23 cellular contexts compared by ENCODE assay signal in the genomic region with DNA sequence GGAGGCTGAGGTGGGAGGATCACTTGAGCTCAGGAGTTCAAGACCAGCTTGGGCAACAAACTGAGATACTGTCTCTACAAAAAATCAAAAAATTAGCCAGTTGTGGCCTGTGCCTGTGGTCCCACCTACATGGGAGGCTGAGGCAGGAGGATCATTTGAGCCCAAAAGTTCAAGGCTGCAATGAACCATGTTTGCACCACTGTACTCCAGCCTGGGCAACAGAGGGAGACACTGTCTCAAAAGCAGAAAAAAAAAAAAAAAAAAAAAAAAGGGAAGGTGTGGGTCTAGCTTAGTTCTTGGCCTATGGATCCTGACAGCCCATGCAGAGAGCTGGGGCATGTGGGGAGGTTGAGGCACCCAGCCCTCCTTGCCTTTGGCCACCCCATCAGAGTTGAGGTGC. TPM values are rescaled to one million over a fixed set of nuclear protein-coding genes. Genes with fewer than 3 reads are reported as not detected.
"Had no signal": no experiment of that assay in that cellular context is flagged by ENCODE, and none has a peak within 500 bp of the region (broad histone marks: within the 10 kb centered on the region; RNA-seq: fewer than 3 reads in every experiment).

No MANE protein-coding gene starts in this region.

- H3K9me3 Mint-ChIP-seq: natural killer cell; stimulated activated memory B cell treated with anti-CD40 and anti-IgM and Interleukin-4, amounts not matched to agents 10 μg/mL and 1 μg/mL and 100 μg/mL, for 72 hours; type B pancreatic cell had no signal

- H3K4me3 Mint-ChIP-seq: natural killer cell; stimulated activated memory B cell treated with anti-CD40 and anti-IgM and Interleukin-4, amounts not matched to agents 10 μg/mL and 1 μg/mL and 100 μg/mL, for 72 hours; type B pancreatic cell had no signal

- ATAC-seq: left lung; lower lobe of right lung; natural killer cell; pancreas; stimulated activated memory B cell treated with anti-CD40 and anti-IgM and Interleukin-4, amounts not matched to agents 10 μg/mL and 1 μg/mL and 100 μg/mL, for 72 hours; stimulated activated naive CD8-positive, alpha-beta T cell treated with anti-CD3 and anti-CD28 coated beads, Interleukin-15, Interleukin-2, amounts not matched to agents 100 U/mL and 50 U/mL, for 24 hours had no signal

- FAIRE-seq: endometrium, kidney, pancreas had no signal

- H3K9me3 ChIP-seq: esophagus squamous epithelium, left lung, lower lobe of right lung, pancreas, spleen, testis, tibial artery had no signal

- H3K36me3 Mint-ChIP-seq: natural killer cell; stimulated activated memory B cell treated with anti-CD40 and anti-IgM and Interleukin-4, amounts not matched to agents 10 μg/mL and 1 μg/mL and 100 μg/mL, for 72 hours; type B pancreatic cell had no signal

- H3K36me3 ChIP-seq: esophagus squamous epithelium, left lung, lower lobe of right lung, pancreas, spleen had no signal

- H3K27me3 Mint-ChIP-seq: type B pancreatic cell had no signal

- H3K4me1 ChIP-seq: esophagus squamous epithelium, left lung, lower lobe of right lung, pancreas, testis, tibial artery had no signal

- DNase-seq: dermis blood vessel endothelial cell; effector memory CD4-positive, alpha-beta T cell; erythroblast; esophagus squamous epithelium; foreskin melanocyte; kidney; left lung; lower lobe of right lung; natural killer cell; occipital lobe; pancreas; spleen; stimulated activated CD4-positive, alpha-beta T cell treated with anti-CD3 and anti-CD28 coated beads, Interleukin-4, amount 100 ng/mL, for 4 hours; stimulated activated naive CD8-positive, alpha-beta T cell treated with anti-CD3 and anti-CD28 coated beads, Interleukin-15, Interleukin-2, amounts not matched to agents 100 U/mL and 50 U/mL, for 24 hours; substantia nigra; testis; tibial artery had no signal

- H3K79me2 ChIP-seq: hepatocyte had no signal

- H3K27ac Mint-ChIP-seq: natural killer cell; stimulated activated memory B cell treated with anti-CD40 and anti-IgM and Interleukin-4, amounts not matched to agents 10 μg/mL and 1 μg/mL and 100 μg/mL, for 72 hours; type B pancreatic cell had no signal

- H3K4me3 ChIP-seq: coronary artery, esophagus squamous epithelium, hepatocyte, left lung, lower lobe of right lung, pancreas, skin epidermis, spleen, testis, tibial artery had no signal

- H3K4me1 Mint-ChIP-seq: natural killer cell had no signal

- H3K27ac ChIP-seq: coronary artery, esophagus squamous epithelium, hepatocyte, left lung, lower lobe of right lung, pancreas, skin epidermis, spleen, testis, tibial artery had no signal

- H3K4me2 ChIP-seq: hepatocyte had no signal

- H2AFZ ChIP-seq: hepatocyte had no signal

- H3K27me3 ChIP-seq: esophagus squamous epithelium, hepatocyte, left lung, pancreas, spleen, testis, tibial artery had no signal

RNA-seq across cellular contexts. Expression of a gene that starts 24.1 kb away (rescaled TPM):
- polyA plus RNA-seq: hepatocyte had no signal
